In genomic region chr22:33539902-33540751, GRCh38 we compare ENCODE assay signal across 1 cellular context.
TF ChIP-seq lines count a peak whose summit lies in the region.

No MANE protein-coding gene starts in this region.

TF ChIP-seq in HepG2, 621 proteins besides CTCF, POLR2A, EP300 and RAD21 (continued from another document and continues in another):
- TF ChIP-seq ELF4 (CRISPR knock-in tag; IDR thresholded peaks at IDR 0.05; ENCODE audit: borderline replicate concordance) = no peak
- no peak for TF ChIP-seq HOXA9 (CRISPR knock-in tag; IDR thresholded peaks at IDR 0.05; ENCODE audit: borderline replicate concordance)
- TF ChIP-seq ZNF562 (CRISPR knock-in tag; IDR thresholded peaks at IDR 0.05; ENCODE audit: borderline replicate concordance) = no peak
- no peak for TF ChIP-seq REXO4 (CRISPR knock-in tag; IDR thresholded peaks at IDR 0.05; ENCODE audit: borderline replicate concordance)
- TF ChIP-seq ZNF703 (CRISPR knock-in tag; IDR thresholded peaks at IDR 0.05; ENCODE audit: borderline replicate concordance) = peak; percentile 77; the same call in 1 of the 2 replicates
- no peak for TF ChIP-seq ZNF672 (CRISPR knock-in tag; IDR thresholded peaks at IDR 0.05)
- peak; percentile 53; the same call in 1 of the 2 replicates for TF ChIP-seq MIER2 (CRISPR knock-in tag; IDR thresholded peaks at IDR 0.05)
- TF ChIP-seq ZNF468 (CRISPR knock-in tag; IDR thresholded peaks at IDR 0.05) = no peak
- TF ChIP-seq ZNF839 (CRISPR knock-in tag; IDR thresholded peaks at IDR 0.05; ENCODE audit: borderline replicate concordance) = no peak
- TF ChIP-seq LCORL (IDR thresholded peaks at IDR 0.05) = peak; percentile 82
- peak; percentile 98 for TF ChIP-seq LCORL (CRISPR knock-in tag; IDR thresholded peaks at IDR 0.05)
- TF ChIP-seq KIAA2018 (CRISPR knock-in tag; IDR thresholded peaks at IDR 0.05; ENCODE audit: borderline replicate concordance) = peak; percentile 31; the same call in 1 of the 2 replicates
- TF ChIP-seq ELF3 (CRISPR knock-in tag; IDR thresholded peaks at IDR 0.05) = 0 out of 2 replicates have a peak, but pooled peaks have one; percentile 38
- no peak for TF ChIP-seq NBN (conservative IDR thresholded peaks at IDR 0.05)
- TF ChIP-seq ZNF382 (CRISPR knock-in tag; IDR thresholded peaks at IDR 0.05; ENCODE audit: borderline replicate concordance) = no peak
- peak; percentile 66; the same call in 1 of the 2 replicates for TF ChIP-seq IRF2 (CRISPR knock-in tag; IDR thresholded peaks at IDR 0.05)
- TF ChIP-seq RBFOX2 (IDR thresholded peaks at IDR 0.05; ENCODE audit: low read depth, low read length) = no peak
- TF ChIP-seq ZNF432 (CRISPR knock-in tag; IDR thresholded peaks at IDR 0.05; ENCODE audit: borderline replicate concordance) = no peak
- TF ChIP-seq IKZF5 (CRISPR knock-in tag; IDR thresholded peaks at IDR 0.05) = peak; percentile 52
- no peak for TF ChIP-seq ZFP62 (CRISPR knock-in tag; IDR thresholded peaks at IDR 0.05)
- TF ChIP-seq YEATS4 (CRISPR knock-in tag; IDR thresholded peaks at IDR 0.05; ENCODE audit: borderline replicate concordance) = peak; percentile 58
- TF ChIP-seq EED (CRISPR knock-in tag; IDR thresholded peaks at IDR 0.05) = no peak
- TF ChIP-seq ZBTB42 (CRISPR knock-in tag; IDR thresholded peaks at IDR 0.05) = no peak
- TF ChIP-seq, protein P1, sequence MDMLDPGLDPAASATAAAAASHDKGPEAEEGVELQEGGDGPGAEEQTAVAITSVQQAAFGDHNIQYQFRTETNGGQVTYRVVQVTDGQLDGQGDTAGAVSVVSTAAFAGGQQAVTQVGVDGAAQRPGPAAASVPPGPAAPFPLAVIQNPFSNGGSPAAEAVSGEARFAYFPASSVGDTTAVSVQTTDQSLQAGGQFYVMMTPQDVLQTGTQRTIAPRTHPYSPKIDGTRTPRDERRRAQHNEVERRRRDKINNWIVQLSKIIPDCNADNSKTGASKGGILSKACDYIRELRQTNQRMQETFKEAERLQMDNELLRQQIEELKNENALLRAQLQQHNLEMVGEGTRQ (IDR thresholded peaks at IDR 0.05; ENCODE audit: low read depth, low read length) = no peak
- TF ChIP-seq, protein P1 (CRISPR knock-in tag; IDR thresholded peaks at IDR 0.05; ENCODE audit: borderline replicate concordance) = peak; percentile 80; the same call in 1 of the 2 replicates
- no peak for TF ChIP-seq E2F1 (CRISPR knock-in tag; IDR thresholded peaks at IDR 0.05)
- TF ChIP-seq, protein P2, sequence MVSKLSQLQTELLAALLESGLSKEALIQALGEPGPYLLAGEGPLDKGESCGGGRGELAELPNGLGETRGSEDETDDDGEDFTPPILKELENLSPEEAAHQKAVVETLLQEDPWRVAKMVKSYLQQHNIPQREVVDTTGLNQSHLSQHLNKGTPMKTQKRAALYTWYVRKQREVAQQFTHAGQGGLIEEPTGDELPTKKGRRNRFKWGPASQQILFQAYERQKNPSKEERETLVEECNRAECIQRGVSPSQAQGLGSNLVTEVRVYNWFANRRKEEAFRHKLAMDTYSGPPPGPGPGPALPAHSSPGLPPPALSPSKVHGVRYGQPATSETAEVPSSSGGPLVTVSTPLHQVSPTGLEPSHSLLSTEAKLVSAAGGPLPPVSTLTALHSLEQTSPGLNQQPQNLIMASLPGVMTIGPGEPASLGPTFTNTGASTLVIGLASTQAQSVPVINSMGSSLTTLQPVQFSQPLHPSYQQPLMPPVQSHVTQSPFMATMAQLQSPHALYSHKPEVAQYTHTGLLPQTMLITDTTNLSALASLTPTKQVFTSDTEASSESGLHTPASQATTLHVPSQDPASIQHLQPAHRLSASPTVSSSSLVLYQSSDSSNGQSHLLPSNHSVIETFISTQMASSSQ (IDR thresholded peaks at IDR 0.05; ENCODE audit: low read depth) = peak; percentile 93
- TF ChIP-seq, protein P2 (CRISPR knock-in tag; IDR thresholded peaks at IDR 0.05; ENCODE audit: borderline replicate concordance) = peak; percentile 99
- TF ChIP-seq ZNF251 (CRISPR knock-in tag; IDR thresholded peaks at IDR 0.05) = no peak
- TF ChIP-seq RELA (CRISPR knock-in tag; IDR thresholded peaks at IDR 0.05) = no peak
- no peak; the same call in 1 of the 2 replicates for TF ChIP-seq ETV6 (CRISPR knock-in tag; conservative IDR thresholded peaks at IDR 0.05)
- 0 out of 2 replicates have a peak, but pooled peaks have one; percentile 68 for TF ChIP-seq RORA (CRISPR knock-in tag; IDR thresholded peaks at IDR 0.05)
- no peak for TF ChIP-seq SUZ12 (IDR thresholded peaks at IDR 0.05; ENCODE audit: low read depth, low read length)
- TF ChIP-seq ZNF546 (CRISPR knock-in tag; conservative IDR thresholded peaks at IDR 0.05) = no peak
- TF ChIP-seq, protein P3, sequence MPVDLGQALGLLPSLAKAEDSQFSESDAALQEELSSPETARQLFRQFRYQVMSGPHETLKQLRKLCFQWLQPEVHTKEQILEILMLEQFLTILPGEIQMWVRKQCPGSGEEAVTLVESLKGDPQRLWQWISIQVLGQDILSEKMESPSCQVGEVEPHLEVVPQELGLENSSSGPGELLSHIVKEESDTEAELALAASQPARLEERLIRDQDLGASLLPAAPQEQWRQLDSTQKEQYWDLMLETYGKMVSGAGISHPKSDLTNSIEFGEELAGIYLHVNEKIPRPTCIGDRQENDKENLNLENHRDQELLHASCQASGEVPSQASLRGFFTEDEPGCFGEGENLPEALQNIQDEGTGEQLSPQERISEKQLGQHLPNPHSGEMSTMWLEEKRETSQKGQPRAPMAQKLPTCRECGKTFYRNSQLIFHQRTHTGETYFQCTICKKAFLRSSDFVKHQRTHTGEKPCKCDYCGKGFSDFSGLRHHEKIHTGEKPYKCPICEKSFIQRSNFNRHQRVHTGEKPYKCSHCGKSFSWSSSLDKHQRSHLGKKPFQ (CRISPR knock-in tag; IDR thresholded peaks at IDR 0.05; ENCODE audit: insufficient replicate concordance) = no peak
- no peak for TF ChIP-seq E2F5 (CRISPR knock-in tag; conservative IDR thresholded peaks at IDR 0.05)
- no peak; the same call in 1 of the 2 replicates for TF ChIP-seq IRX3 (CRISPR knock-in tag; IDR thresholded peaks at IDR 0.05; ENCODE audit: borderline replicate concordance, low read depth)
- TF ChIP-seq JUNB (CRISPR knock-in tag; IDR thresholded peaks at IDR 0.05; ENCODE audit: borderline replicate concordance) = 0 out of 2 replicates have a peak, but pooled peaks have one; percentile 30
- TF ChIP-seq ZNF441 (CRISPR knock-in tag; IDR thresholded peaks at IDR 0.05; ENCODE audit: borderline replicate concordance) = no peak; the same call in 1 of the 2 replicates
- no peak for TF ChIP-seq ZNF780A (CRISPR knock-in tag; IDR thresholded peaks at IDR 0.05)
- TF ChIP-seq DNMT3B (CRISPR knock-in tag; conservative IDR thresholded peaks at IDR 0.05) = no peak; the same call in 1 of the 2 replicates
